Comparison of ENCODE assay signal across 1 cellular context in the genomic region with DNA sequence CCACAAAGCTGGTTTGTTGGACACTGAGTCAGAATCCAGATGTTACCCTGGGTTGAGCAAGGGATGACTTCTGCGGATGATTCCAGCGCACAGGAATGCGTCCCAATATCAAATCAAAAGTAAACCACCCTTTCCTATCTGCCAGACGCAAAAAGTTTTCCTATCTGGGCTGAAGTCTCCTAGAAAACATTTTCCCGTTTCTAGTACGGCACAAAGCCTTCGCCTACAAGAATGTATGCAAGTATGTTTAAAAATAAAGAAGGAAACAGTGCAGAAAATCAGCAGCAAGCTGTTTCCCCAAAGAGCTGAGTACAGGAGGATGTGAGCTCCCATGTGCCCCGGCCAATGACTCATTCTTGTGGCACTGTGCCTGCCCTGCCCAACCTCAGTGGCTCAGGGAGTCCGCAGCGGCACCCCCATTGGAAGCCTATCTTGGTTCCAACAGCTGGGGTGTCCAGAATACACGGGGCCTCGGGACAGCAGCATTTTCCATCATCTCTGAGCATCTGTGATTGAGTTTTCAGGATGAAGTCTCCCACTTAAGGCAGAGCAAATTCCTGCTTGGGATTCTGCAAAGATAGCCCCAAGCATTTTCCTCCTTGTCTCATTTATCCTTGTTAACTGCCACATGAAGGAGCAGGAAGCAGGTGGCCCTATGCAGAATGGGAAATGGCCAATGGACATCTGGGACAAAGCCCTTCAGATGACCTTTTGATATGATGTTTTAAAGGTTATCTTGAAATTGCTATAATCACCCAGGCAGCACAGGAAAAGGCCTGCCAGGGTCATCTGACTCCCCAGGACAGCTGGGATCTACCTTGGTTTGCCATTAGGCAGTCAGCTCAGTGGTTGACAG.
TF ChIP-seq lines count a peak whose summit lies in the region.

No MANE protein-coding gene starts in this region.

TF ChIP-seq in IMR-90, 13 proteins besides CTCF, POLR2A, EP300 and RAD21:
- TF ChIP-seq USF2 (IDR thresholded peaks at IDR 0.05; ENCODE audit: low read depth, low read length) (peak; percentile 59; the same call in 1 of the 2 replicates), MXI1 (IDR thresholded peaks at IDR 0.05; ENCODE audit: borderline replicate concordance, low read depth, low read length) (no peak), CEBPB (IDR thresholded peaks at IDR 0.05; ENCODE audit: low read depth, low read length) (peak; percentile 90)
